In the genomic region with DNA sequence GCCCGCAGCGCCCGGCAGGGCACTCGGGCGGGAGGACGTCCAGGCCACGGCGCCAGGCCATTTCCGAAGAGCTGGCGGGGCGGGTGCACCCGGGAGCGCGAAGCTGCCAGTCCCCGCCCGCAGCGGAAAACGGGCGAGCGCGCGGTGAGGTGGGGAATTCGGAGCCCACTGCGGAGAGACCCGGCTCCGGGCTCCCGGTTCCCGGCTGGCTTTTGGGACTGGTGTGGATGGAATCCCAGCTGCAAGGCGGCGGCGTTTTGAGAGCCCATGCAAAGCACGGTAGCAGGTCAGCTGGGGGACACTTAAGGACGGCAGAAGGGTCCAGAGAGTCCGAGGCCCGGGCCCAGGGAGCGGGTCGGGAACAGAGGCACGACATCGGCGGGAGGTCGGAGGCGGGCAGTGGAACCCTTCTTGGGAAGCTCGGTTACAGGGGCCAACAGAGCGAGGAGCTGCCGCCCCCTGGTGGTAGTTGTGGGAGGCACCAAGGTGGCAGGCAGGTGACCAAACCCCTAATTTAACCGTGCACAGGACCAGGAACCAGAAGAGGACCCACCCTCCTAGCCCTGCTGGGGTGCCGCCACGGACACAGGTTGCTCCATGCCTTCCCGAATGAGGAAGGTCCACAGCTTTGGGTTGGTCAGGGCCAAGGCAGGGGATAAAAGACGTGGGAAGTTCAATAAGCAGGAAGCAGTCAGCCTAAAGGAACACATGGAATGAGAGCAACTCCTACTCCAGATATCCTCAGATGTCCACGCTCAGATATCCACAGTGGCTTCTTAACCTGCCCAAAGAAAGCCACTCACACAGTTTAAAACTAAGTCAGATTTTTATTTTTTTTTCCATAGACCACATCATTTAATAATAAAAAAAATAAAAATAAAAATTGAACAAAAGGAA, we compare ENCODE assay signal across 8 cellular contexts. TPM values are rescaled to one million over a fixed set of nuclear protein-coding genes. Genes with fewer than 3 reads are reported as not detected.
A peak's percentile ranks its signal among the peaks of the same experiment; 100 is the strongest.
DNase-seq lines count a peak whose midpoint lies in the region; ATAC-seq and TF ChIP-seq lines count a peak whose summit lies in the region.

No MANE protein-coding gene starts in this region.

- H3K9me3 ChIP-seq in CD8-positive, alpha-beta T cell (ENCODE audit: low read length), result no peaks in the 10 kb centered on the region
- no peaks in the 10 kb centered on the region for H3K9me3 ChIP-seq in thoracic aorta

- peak overlapping the region; percentile 84 for H3K4me3 ChIP-seq in CD8-positive, alpha-beta T cell (ENCODE audit: low read depth, low read length)
- peak overlapping the region; percentile 87 for H3K4me3 ChIP-seq in thoracic aorta

- peaks cover 17% of the 10 kb centered on the region for H3K4me1 Mint-ChIP-seq in CD8-positive, alpha-beta T cell (ENCODE audit: low read depth)
- peaks cover 15% of the 10 kb centered on the region for H3K4me1 Mint-ChIP-seq in activated T-cell treated with anti-CD3 and anti-CD28 coated beads, Interleukin-2, amount 50 U/mL, for 72 hours (ENCODE audit: low read depth)

- POLR2A ChIA-PET in CD8-positive, alpha-beta T cell (lab: Charles Lee), result interaction anchor here (1.1 to 3.3 kb wide), 9 partner anchors 10 to 101 kb away, joined by 3 to 19 read pairs (median 8); a partner anchor contains a TSS

- TF ChIP-seq CTCF in CD8-positive, alpha-beta T cell (IDR thresholded peaks at IDR 0.05), result peak; percentile 95
- peak; percentile 94 for TF ChIP-seq CTCF in foreskin keratinocyte (conservative IDR thresholded peaks at IDR 0.05)
- TF ChIP-seq CTCF in omental fat pad (IDR thresholded peaks at IDR 0.05), result peak in 2 of 3 donors; percentile 3 to 90
- peak; percentile 92 for TF ChIP-seq CTCF in thoracic aorta (IDR thresholded peaks at IDR 0.05)

- no peak overlapping the region for H3K27ac ChIP-seq in CD8-positive, alpha-beta T cell (ENCODE audit: low read depth, low read length)
- no peak overlapping the region for H3K27ac ChIP-seq in foreskin keratinocyte
- H3K27ac ChIP-seq in thoracic aorta, result peak overlapping the region; percentile 38 to 52

- CTCF ChIA-PET in CD8-positive, alpha-beta T cell (lab: Charles Lee), result interaction anchor here (0.7 to 24.2 kb wide), 40 partner anchors 9 to 500 kb away, joined by 3 to 1218 read pairs (median 5); a partner anchor contains a TSS

- H3K27ac Mint-ChIP-seq in CD8-positive, alpha-beta T cell, result peak overlapping the region; percentile 18
- no peak overlapping the region for H3K27ac Mint-ChIP-seq in activated T-cell treated with anti-CD3 and anti-CD28 coated beads, Interleukin-2, amount 50 U/mL, for 72 hours

- H3K4me3 Mint-ChIP-seq in CD8-positive, alpha-beta T cell, result peak overlapping the region; percentile 87
- H3K4me3 Mint-ChIP-seq in activated T-cell treated with anti-CD3 and anti-CD28 coated beads, Interleukin-2, amount 50 U/mL, for 72 hours, result peak overlapping the region; percentile 79 to 82

- no peaks in the 10 kb centered on the region for H3K9me3 Mint-ChIP-seq in CD8-positive, alpha-beta T cell
- H3K9me3 Mint-ChIP-seq in activated T-cell treated with anti-CD3 and anti-CD28 coated beads, Interleukin-2, amount 50 U/mL, for 72 hours, result no peaks in the 10 kb centered on the region

- peak; percentile 70 for ATAC-seq in CD8-positive, alpha-beta T cell
- ATAC-seq in GM21717 (IDR thresholded peaks at IDR 0.05; ENCODE audit: unreplicated experiment) (peak; percentile 62), foreskin keratinocyte (peak; percentile 64), omental fat pad (ENCODE audit: low FRiP score) (peak; percentile 69), thoracic aorta (ENCODE audit: insufficient number of reproducible peaks, low FRiP score, low read depth) (peak; percentile 61)
- peak; percentile 70 to 72 for ATAC-seq in activated T-cell treated with anti-CD3 and anti-CD28 coated beads, Interleukin-2, amount 50 U/mL, for 72 hours (replicated peaks in 1 of 2)

- peaks cover 40% of the 10 kb centered on the region for H3K36me3 Mint-ChIP-seq in CD8-positive, alpha-beta T cell
- H3K36me3 Mint-ChIP-seq in activated T-cell treated with anti-CD3 and anti-CD28 coated beads, Interleukin-2, amount 50 U/mL, for 72 hours (ENCODE audit: insufficient read depth in 2 of 2), result peaks cover 2 to 14% of the 10 kb centered on the region in 2 donors

- H3K27me3 Mint-ChIP-seq in CD8-positive, alpha-beta T cell (ENCODE audit: low read depth), result no peaks in the 10 kb centered on the region
- H3K27me3 Mint-ChIP-seq in activated T-cell treated with anti-CD3 and anti-CD28 coated beads, Interleukin-2, amount 50 U/mL, for 72 hours (ENCODE audit: low read depth), result peaks cover 12% of the 10 kb centered on the region

- H3K36me3 ChIP-seq in CD8-positive, alpha-beta T cell (ENCODE audit: insufficient read depth, low read length), result peaks cover 29% of the 10 kb centered on the region
- peaks cover 29% of the 10 kb centered on the region for H3K36me3 ChIP-seq in thoracic aorta

- intact Hi-C loops in CD8-positive, alpha-beta T cell (cut with DNase I, micrococcal nuclease), result loop anchor here (1.0 to 10.0 kb wide), 11 partner anchors 23 to 501 kb away; a partner anchor contains a TSS

- peak; percentile 70 to 92 (median 82) for DNase-seq in CD8-positive, alpha-beta T cell
- DNase-seq in LHCN-M2 (ENCODE audit: low read depth) (peak; percentile 75), foreskin keratinocyte (peak; percentile 50 to 74), omental fat pad (ENCODE audit: low spot score) (peak; percentile 66), thoracic aorta (ENCODE audit: low spot score) (peak; percentile 44), DMS79 treated with DMSO at 0.1 percent for 48 hours (lab: John Stamatoyannopoulos, UW) (no peak)
- DNase-seq in activated T-cell treated with anti-CD3 and anti-CD28 coated beads, Interleukin-2, amount 50 U/mL, for 72 hours, result peak; percentile 86 to 90

- peaks cover 10% of the 10 kb centered on the region for H3K4me1 ChIP-seq in CD8-positive, alpha-beta T cell (ENCODE audit: insufficient read depth, low read length)
- H3K4me1 ChIP-seq in foreskin keratinocyte (peaks cover 10% of the 10 kb centered on the region), thoracic aorta (ENCODE audit: control insufficient read depth in 1 of 2, low read depth in 2 of 2) (peaks cover 13 to 19% of the 10 kb centered on the region in 2 donors)

- H3K27me3 ChIP-seq in CD8-positive, alpha-beta T cell (ENCODE audit: insufficient read depth, low read length), result no peaks in the 10 kb centered on the region
- H3K27me3 ChIP-seq in foreskin keratinocyte, result no peaks in the 10 kb centered on the region
- H3K27me3 ChIP-seq in thoracic aorta (replicated peaks; ENCODE audit: insufficient read depth), result no peaks in the 10 kb centered on the region

RNA-seq across cellular contexts. Expression of a gene that starts 0.7 kb away (rescaled TPM):
- 1 to 10 TPM; 1.5 to 2.1 TPM for total RNA-seq in CD8-positive, alpha-beta T cell
- total RNA-seq in LHCN-M2 (2014; rRNA removed) (10.4 and 11.0 TPM in 2 replicates), foreskin keratinocyte (7.1 and 8.5 TPM in 2 replicates), omental fat pad (1 to 10 TPM; 1.6 to 4.9 (median 1.8) TPM), thoracic aorta (1 to 10 TPM; 1.1 to 6.2 TPM)
- polyA plus RNA-seq in LHCN-M2 (2012), result 8.0 TPM
- 1 to 10 TPM in 1 of 2 donors, under 1 TPM in 1; 0.82 to 1.5 TPM for total RNA-seq in activated T-cell treated with anti-CD3 and anti-CD28 coated beads, Interleukin-2, amount 50 U/mL, for 72 hours
- 7.6 and 10.3 TPM in 2 replicates for polyA plus RNA-seq in foreskin keratinocyte

RNA-seq across cellular contexts. Expression of a gene that starts 16.0 kb away (rescaled TPM):
- not detected for total RNA-seq in CD8-positive, alpha-beta T cell
- total RNA-seq in LHCN-M2 (2014; rRNA removed), result not detected in 2 replicates
- polyA plus RNA-seq in LHCN-M2 (2012), result not detected
- not detected for total RNA-seq in activated T-cell treated with anti-CD3 and anti-CD28 coated beads, Interleukin-2, amount 50 U/mL, for 72 hours
- not detected in 2 replicates for total RNA-seq in foreskin keratinocyte
- polyA plus RNA-seq in foreskin keratinocyte, result not detected in 2 replicates
- not detected for total RNA-seq in omental fat pad
- not detected for total RNA-seq in thoracic aorta

RNA-seq across cellular contexts. Expression of a gene that starts 23.3 kb away (rescaled TPM):
- 10 to 100 TPM; 18.6 to 20.2 TPM for total RNA-seq in CD8-positive, alpha-beta T cell
- 235 and 240 TPM in 2 replicates for total RNA-seq in LHCN-M2 (2014; rRNA removed)
- polyA plus RNA-seq in LHCN-M2 (2012), result 263 TPM
- 10 to 100 TPM; 82.8 to 88.9 TPM for total RNA-seq in activated T-cell treated with anti-CD3 and anti-CD28 coated beads, Interleukin-2, amount 50 U/mL, for 72 hours
- total RNA-seq in foreskin keratinocyte, result 184 and 230 TPM in 2 replicates
- 262 and 290 TPM in 2 replicates for polyA plus RNA-seq in foreskin keratinocyte
- total RNA-seq in omental fat pad, result 100 to 1,000 TPM; 126 to 150 (median 129) TPM
- 10 to 100 TPM; 47.4 to 79.7 TPM for total RNA-seq in thoracic aorta

RNA-seq across cellular contexts. Expression of a gene that starts 36.9 kb away (rescaled TPM):
- total RNA-seq in CD8-positive, alpha-beta T cell, result 100 to 1,000 TPM; 303 to 313 TPM
- 78.7 and 106 TPM in 2 replicates for total RNA-seq in LHCN-M2 (2014; rRNA removed)
- 78.8 TPM for polyA plus RNA-seq in LHCN-M2 (2012)
- total RNA-seq in activated T-cell treated with anti-CD3 and anti-CD28 coated beads, Interleukin-2, amount 50 U/mL, for 72 hours, result 100 to 1,000 TPM; 162 to 188 TPM
- 101 and 112 TPM in 2 replicates for total RNA-seq in foreskin keratinocyte
- polyA plus RNA-seq in foreskin keratinocyte, result 74.5 and 82.6 TPM in 2 replicates
- total RNA-seq in omental fat pad, result 100 to 1,000 TPM in 3 of 4 donors, 10 to 100 TPM in 1; 85.6 to 143 (median 120) TPM
- 100 to 1,000 TPM; 117 to 154 TPM for total RNA-seq in thoracic aorta

RNA-seq across cellular contexts. Expression of a gene that starts 37.3 kb away (rescaled TPM):
- 1 to 10 TPM; 3.5 to 3.8 TPM for total RNA-seq in CD8-positive, alpha-beta T cell
- 41.9 and 47.0 TPM in 2 replicates for total RNA-seq in LHCN-M2 (2014; rRNA removed)
- polyA plus RNA-seq in LHCN-M2 (2012), result 88.5 TPM
- total RNA-seq in activated T-cell treated with anti-CD3 and anti-CD28 coated beads, Interleukin-2, amount 50 U/mL, for 72 hours, result 10 to 100 TPM; 31.3 to 38.5 TPM
- 76.7 and 80.2 TPM in 2 replicates for total RNA-seq in foreskin keratinocyte
- 86.6 and 91.2 TPM in 2 replicates for polyA plus RNA-seq in foreskin keratinocyte
- total RNA-seq in omental fat pad, result 10 to 100 TPM; 39.2 to 46.7 (median 43.6) TPM
- 10 to 100 TPM; 18.0 to 18.4 TPM for total RNA-seq in thoracic aorta

Comparison
In these comparisons a context has a peak if more than half of its experiments do, and no peak if none do; other contexts are left out.
1. H3K27ac ChIP-seq: peak in thoracic aorta (2 of 2); none in CD8-positive, alpha-beta T cell (single experiment) and foreskin keratinocyte (single experiment).
2. Peak in every context shown above with its lines, with median percentiles within 50 percentile points of each other: ATAC-seq and CTCF ChIP-seq.